Comparison of ENCODE assay signal across 1 cellular context in genomic region chr5:93677344-93678021, GRCh38.
TF ChIP-seq lines count a peak whose summit lies in the region.

No MANE protein-coding gene starts in this region.

TF ChIP-seq in HEK293, 187 proteins besides CTCF, POLR2A, EP300 and RAD21 (continued from another document and continues in another):
- TF ChIP-seq PBX3 (CRISPR knock-in tag; IDR thresholded peaks at IDR 0.05) (no peak), ZNF112 (tag by site-specific recombination; IDR thresholded peaks at IDR 0.05) (no peak), ZBTB49 (tag by site-specific recombination; IDR thresholded peaks at IDR 0.05; ENCODE audit: low read depth) (no peak), ZFP3 (tag by site-specific recombination; IDR thresholded peaks at IDR 0.05; ENCODE audit: low read depth) (no peak), ZNF621 (tag by site-specific recombination; IDR thresholded peaks at IDR 0.05) (no peak), SP3 (tag by site-specific recombination; IDR thresholded peaks at IDR 0.05) (0 out of 2 replicates have a peak, but pooled peaks have one; percentile 48), ZBTB20 (tag by site-specific recombination; IDR thresholded peaks at IDR 0.05) (no peak), ZNF704 (tag by site-specific recombination; IDR thresholded peaks at IDR 0.05) (no peak), ZNF626 (tag by site-specific recombination; IDR thresholded peaks at IDR 0.05) (peak; percentile 78; the same call in 1 of the 2 replicates), PATZ1 (tag by site-specific recombination; IDR thresholded peaks at IDR 0.05) (peak; percentile 78), GFI1B (tag by site-specific recombination; IDR thresholded peaks at IDR 0.05) (peak; percentile 90), ZBTB6 (tag by site-specific recombination; IDR thresholded peaks at IDR 0.05) (no peak), ZNF341 (tag by site-specific recombination; IDR thresholded peaks at IDR 0.05; ENCODE audit: low read depth) (peak; percentile 62; the same call in 1 of the 2 replicates), ZBTB44 (tag by site-specific recombination; IDR thresholded peaks at IDR 0.05) (peak; percentile 91), ZNF776 (tag by site-specific recombination; IDR thresholded peaks at IDR 0.05; ENCODE audit: borderline replicate concordance) (no peak), ZNF596 (tag by site-specific recombination; IDR thresholded peaks at IDR 0.05) (peak; percentile 54), PRDM6 (tag by site-specific recombination; IDR thresholded peaks at IDR 0.05) (peak; percentile 94), HOXD13 (CRISPR knock-in tag; IDR thresholded peaks at IDR 0.05; ENCODE audit: borderline replicate concordance) (peak; percentile 82; the same call in 1 of the 2 replicates), KLF9 (tag by site-specific recombination; IDR thresholded peaks at IDR 0.05; ENCODE audit: low read depth) (0 out of 2 replicates have a peak, but pooled peaks have one; percentile 13), GLIS1 (tag by site-specific recombination; IDR thresholded peaks at IDR 0.05) (peak; percentile 76), ZNF280D (tag by site-specific recombination; IDR thresholded peaks at IDR 0.05) (no peak), ZNF221 (tag by site-specific recombination; IDR thresholded peaks at IDR 0.05; ENCODE audit: borderline replicate concordance) (no peak), ELK4 (IDR thresholded peaks at IDR 0.05; ENCODE audit: borderline replicate concordance, low read depth, low read length) (no peak), ZNF560 (tag by site-specific recombination; IDR thresholded peaks at IDR 0.05; ENCODE audit: borderline replicate concordance) (no peak), RBAK (tag by site-specific recombination; IDR thresholded peaks at IDR 0.05) (no peak), ZFP69B (tag by site-specific recombination; IDR thresholded peaks at IDR 0.05) (no peak; the same call in 1 of the 2 replicates), ZNF184 (tag by site-specific recombination; IDR thresholded peaks at IDR 0.05) (peak; percentile 88), ZBTB26 (tag by site-specific recombination; optimal IDR thresholded peaks at IDR 0.05) (no peak), KLF7 (tag by site-specific recombination; IDR thresholded peaks at IDR 0.05; ENCODE audit: borderline replicate concordance) (peak; percentile 60; the same call in 1 of the 2 replicates), PRDM4 (tag by site-specific recombination; IDR thresholded peaks at IDR 0.05) (peak; percentile 95), ZNF610 (tag by site-specific recombination; IDR thresholded peaks at IDR 0.05; ENCODE audit: borderline replicate concordance) (peak; percentile 97), ZNF426 (tag by site-specific recombination; IDR thresholded peaks at IDR 0.05) (no peak), ZNF629 (tag by site-specific recombination; IDR thresholded peaks at IDR 0.05) (peak; percentile 97), ZEB2 (tag by site-specific recombination; IDR thresholded peaks at IDR 0.05) (peak; percentile 98), ZNF513 (tag by site-specific recombination; IDR thresholded peaks at IDR 0.05) (no peak)
